ENCODE assay signal across 1 cellular context in the genomic region with DNA sequence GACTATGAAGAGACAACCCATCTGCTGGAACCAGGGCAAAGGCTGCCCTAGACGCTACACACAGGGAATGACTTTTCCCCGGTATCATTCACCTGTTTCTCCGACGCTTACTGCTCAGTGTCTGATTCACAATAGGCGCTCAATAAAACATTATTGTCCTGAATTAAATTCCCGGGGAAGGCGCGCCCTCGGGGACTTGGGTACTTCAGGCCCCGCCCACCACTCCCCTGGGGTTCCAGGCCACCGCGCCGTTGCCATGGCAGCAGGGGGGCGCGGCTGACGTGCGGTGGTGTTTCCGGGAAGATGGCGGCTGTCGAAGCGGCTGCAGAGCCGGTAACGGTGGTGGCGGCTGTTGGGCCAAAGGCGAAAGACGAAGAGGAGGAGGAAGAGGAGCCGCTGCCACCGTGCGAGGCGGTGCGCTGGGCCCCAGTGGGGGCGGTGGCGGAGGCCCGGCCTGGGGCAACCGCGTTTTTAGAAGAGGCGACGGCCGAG.
TF ChIP-seq lines count a peak whose summit lies in the region.

A gene (plus strand): TSS at position 292 of the 492 bp plus-strand sequence. CDS start 12 bp downstream, at position 304.

TF ChIP-seq in HEK293, 187 proteins besides CTCF, POLR2A, EP300 and RAD21 (continued from another document):
- TF ChIP-seq, protein P1, sequence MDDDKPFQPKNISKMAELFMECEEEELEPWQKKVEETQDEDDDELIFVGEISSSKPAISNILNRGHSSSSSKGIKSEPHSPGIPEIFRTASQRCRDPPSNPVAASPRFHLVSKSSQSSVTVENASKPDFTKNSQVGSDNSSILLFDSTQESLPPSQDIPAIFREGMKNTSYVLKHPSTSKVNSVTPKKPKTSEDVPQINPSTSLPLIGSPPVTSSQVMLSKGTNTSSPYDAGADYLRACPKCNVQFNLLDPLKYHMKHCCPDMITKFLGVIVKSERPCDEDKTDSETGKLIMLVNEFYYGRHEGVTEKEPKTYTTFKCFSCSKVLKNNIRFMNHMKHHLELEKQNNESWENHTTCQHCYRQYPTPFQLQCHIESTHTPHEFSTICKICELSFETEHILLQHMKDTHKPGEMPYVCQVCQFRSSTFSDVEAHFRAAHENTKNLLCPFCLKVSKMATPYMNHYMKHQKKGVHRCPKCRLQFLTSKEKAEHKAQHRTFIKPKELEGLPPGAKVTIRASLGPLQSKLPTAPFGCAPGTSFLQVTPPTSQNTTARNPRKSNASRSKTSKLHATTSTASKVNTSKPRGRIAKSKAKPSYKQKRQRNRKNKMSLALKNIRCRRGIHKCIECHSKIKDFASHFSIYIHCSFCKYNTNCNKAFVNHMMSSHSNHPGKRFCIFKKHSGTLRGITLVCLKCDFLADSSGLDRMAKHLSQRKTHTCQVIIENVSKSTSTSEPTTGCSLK (tag by site-specific recombination; IDR thresholded peaks at IDR 0.05), result no peak
- TF ChIP-seq ZNF140 (tag by site-specific recombination; IDR thresholded peaks at IDR 0.05) (no peak), ZNF623 (tag by site-specific recombination; IDR thresholded peaks at IDR 0.05) (no peak), KLF7 (tag by site-specific recombination; IDR thresholded peaks at IDR 0.05; ENCODE audit: borderline replicate concordance) (peak; percentile 28; the same call in 1 of the 2 replicates), YY1 (tag by site-specific recombination; IDR thresholded peaks at IDR 0.05) (peak; percentile 89), ZNF585B (tag by site-specific recombination; IDR thresholded peaks at IDR 0.05) (no peak), ZNF521 (tag by site-specific recombination; IDR thresholded peaks at IDR 0.05) (no peak), ZFHX2 (tag by site-specific recombination; conservative IDR thresholded peaks at IDR 0.05) (0 out of 2 replicates have a peak, but pooled peaks have one; percentile 24), ZFP69B (tag by site-specific recombination; IDR thresholded peaks at IDR 0.05) (no peak), ZNF416 (tag by site-specific recombination; IDR thresholded peaks at IDR 0.05) (no peak), OSR2 (tag by site-specific recombination; IDR thresholded peaks at IDR 0.05) (no peak), ZNF701 (tag by site-specific recombination; IDR thresholded peaks at IDR 0.05) (no peak), ZNF133 (tag by site-specific recombination; IDR thresholded peaks at IDR 0.05) (no peak), ZNF555 (tag by site-specific recombination; conservative IDR thresholded peaks at IDR 0.05) (no peak)
- TF ChIP-seq, protein P2, sequence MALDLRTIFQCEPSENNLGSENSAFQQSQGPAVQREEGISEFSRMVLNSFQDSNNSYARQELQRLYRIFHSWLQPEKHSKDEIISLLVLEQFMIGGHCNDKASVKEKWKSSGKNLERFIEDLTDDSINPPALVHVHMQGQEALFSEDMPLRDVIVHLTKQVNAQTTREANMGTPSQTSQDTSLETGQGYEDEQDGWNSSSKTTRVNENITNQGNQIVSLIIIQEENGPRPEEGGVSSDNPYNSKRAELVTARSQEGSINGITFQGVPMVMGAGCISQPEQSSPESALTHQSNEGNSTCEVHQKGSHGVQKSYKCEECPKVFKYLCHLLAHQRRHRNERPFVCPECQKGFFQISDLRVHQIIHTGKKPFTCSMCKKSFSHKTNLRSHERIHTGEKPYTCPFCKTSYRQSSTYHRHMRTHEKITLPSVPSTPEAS (tag by site-specific recombination; IDR thresholded peaks at IDR 0.05), result no peak
- TF ChIP-seq, protein P3, sequence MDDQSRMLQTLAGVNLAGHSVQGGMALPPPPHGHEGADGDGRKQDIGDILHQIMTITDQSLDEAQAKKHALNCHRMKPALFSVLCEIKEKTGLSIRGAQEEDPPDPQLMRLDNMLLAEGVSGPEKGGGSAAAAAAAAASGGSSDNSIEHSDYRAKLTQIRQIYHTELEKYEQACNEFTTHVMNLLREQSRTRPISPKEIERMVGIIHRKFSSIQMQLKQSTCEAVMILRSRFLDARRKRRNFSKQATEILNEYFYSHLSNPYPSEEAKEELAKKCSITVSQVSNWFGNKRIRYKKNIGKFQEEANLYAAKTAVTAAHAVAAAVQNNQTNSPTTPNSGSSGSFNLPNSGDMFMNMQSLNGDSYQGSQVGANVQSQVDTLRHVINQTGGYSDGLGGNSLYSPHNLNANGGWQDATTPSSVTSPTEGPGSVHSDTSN (CRISPR knock-in tag; IDR thresholded peaks at IDR 0.05), result no peak
